In the genomic region with DNA sequence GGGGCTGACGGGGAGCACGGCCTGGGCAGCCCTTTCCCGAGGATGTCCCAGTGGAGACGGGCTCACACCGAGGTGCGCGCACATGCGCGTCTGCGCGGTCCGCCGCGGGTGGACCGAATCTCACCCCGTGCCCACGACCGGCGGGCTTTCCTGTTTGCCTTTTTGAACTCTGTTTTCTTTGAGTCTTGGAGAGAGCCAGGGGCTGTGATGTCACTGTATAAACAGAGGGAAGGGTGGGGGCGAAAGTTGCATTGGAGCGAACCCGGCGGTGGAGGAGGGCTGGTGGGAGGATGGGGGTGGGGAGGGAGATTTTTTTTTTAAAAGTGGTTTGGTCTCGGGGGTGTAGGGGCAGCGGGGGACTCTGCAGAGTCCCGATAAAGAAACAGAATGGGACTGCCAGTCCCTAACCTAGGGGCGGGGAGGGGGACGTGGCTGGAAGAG, we compare ENCODE assay signal across 8 cellular contexts.
A peak's percentile ranks its signal among the peaks of the same experiment; 100 is the strongest.
DNase-seq lines count a peak whose midpoint lies in the region; ATAC-seq and TF ChIP-seq lines count a peak whose summit lies in the region.

No MANE protein-coding gene starts in this region.

- H3K9me3 Mint-ChIP-seq in nephron = no peaks in the 10 kb centered on the region

- peak overlapping the region; percentile 75 to 84 (median 79) for H3K4me3 Mint-ChIP-seq in nephron

- H3K36me3 Mint-ChIP-seq in nephron (ENCODE audit: low read depth) = no peaks in the 10 kb centered on the region

- CTCF ChIA-PET in AG04449 (lab: Yijun Ruan, JAX) = no interaction called here

- POLR2A ChIA-PET in AG04449 (lab: Yijun Ruan, JAX) = interaction anchor here (0.7 kb wide), 1 partner anchor 384 kb away, joined by 3 read pairs; no protein-coding TSS in a partner anchor

- H3K4me1 Mint-ChIP-seq in nephron = peaks cover 32% of the 10 kb centered on the region

- peaks cover 44% of the 10 kb centered on the region for H3K27me3 Mint-ChIP-seq in nephron (ENCODE audit: low read depth)

- no peak for DNase-seq in AG04449 (ENCODE audit: low read depth, low spot score)
- DNase-seq in OCI-M1 (lab: John Stamatoyannopoulos, UW) = peak; percentile 62
- peak; percentile 51 for DNase-seq in fibroblast of peridontal ligament (ENCODE audit: extremely low read depth)
- DNase-seq in UCSD-AML1 (lab: John Stamatoyannopoulos, UW; ENCODE audit: unreplicated experiment) = no peak
- DNase-seq in activated CD4-positive, CD25-positive, alpha-beta regulatory T cell (lab: John Stamatoyannopoulos, UW) = no peak
- no peak for DNase-seq in NCI-H510A (lab: John Stamatoyannopoulos, UW)

- no peak for ATAC-seq in GM21526 (IDR thresholded peaks at IDR 0.05; ENCODE audit: low FRiP score, unreplicated experiment)

- H3K27ac Mint-ChIP-seq in nephron = peak overlapping the region; percentile 61 to 89 (median 77)

- H3K4me3 ChIP-seq in AG04449 (ENCODE audit: low read depth, low read length) = peak overlapping the region; percentile 52

- TF ChIP-seq CTCF in AG04449 (IDR thresholded peaks at IDR 0.05; ENCODE audit: insufficient read depth, low read length, missing control alignments) (no peak), nephron (IDR thresholded peaks at IDR 0.05; ENCODE audit: unreplicated experiment in 3 of 3) (no peak)

Comparison
In these comparisons a context has a peak if more than half of its experiments do, and no peak if none do; other contexts are left out.
1. DNase-seq: peak in OCI-M1 (single experiment) and fibroblast of peridontal ligament (single experiment); none in AG04449 (single experiment), UCSD-AML1 (single experiment), activated CD4-positive, CD25-positive, alpha-beta regulatory T cell (0 of 4) and NCI-H510A (single experiment).